In genomic region chr11:118076754-118077281, GRCh38 we compare ENCODE assay signal across 14 cellular contexts. TPM values are rescaled to one million over a fixed set of nuclear protein-coding genes. Genes with fewer than 3 reads are reported as not detected.
A peak's percentile ranks its signal among the peaks of the same experiment; 100 is the strongest.
DNase-seq lines count a peak whose midpoint lies in the region; TF ChIP-seq lines count a peak whose summit lies in the region.
"Had no signal": no experiment of that assay in that cellular context is flagged by ENCODE, and none has a peak within 500 bp of the region (broad histone marks: within the 10 kb centered on the region; RNA-seq: fewer than 3 reads in every experiment).

A gene with protein sequence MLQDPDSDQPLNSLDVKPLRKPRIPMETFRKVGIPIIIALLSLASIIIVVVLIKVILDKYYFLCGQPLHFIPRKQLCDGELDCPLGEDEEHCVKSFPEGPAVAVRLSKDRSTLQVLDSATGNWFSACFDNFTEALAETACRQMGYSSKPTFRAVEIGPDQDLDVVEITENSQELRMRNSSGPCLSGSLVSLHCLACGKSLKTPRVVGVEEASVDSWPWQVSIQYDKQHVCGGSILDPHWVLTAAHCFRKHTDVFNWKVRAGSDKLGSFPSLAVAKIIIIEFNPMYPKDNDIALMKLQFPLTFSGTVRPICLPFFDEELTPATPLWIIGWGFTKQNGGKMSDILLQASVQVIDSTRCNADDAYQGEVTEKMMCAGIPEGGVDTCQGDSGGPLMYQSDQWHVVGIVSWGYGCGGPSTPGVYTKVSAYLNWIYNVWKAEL (plus strand): TSS chr11:118077078. CDS start chr11:118077303, 225 bp downstream.

- H3K23ac ChIP-seq in H9 (ENCODE audit: insufficient read length, low read depth, low read length), result no peak within 1 kb of the TSS

- no peaks in the 10 kb centered on the region for H3K79me2 ChIP-seq in H9 (ENCODE audit: insufficient read depth, low read length)

- no peak within 1 kb of the TSS for H4K91ac ChIP-seq in H9 (ENCODE audit: insufficient read length, low read depth, low read length)

- no peak within 1 kb of the TSS for H3K27ac Mint-ChIP-seq in H9
- H3K27ac Mint-ChIP-seq: CD8-positive, alpha-beta T cell; endodermal cell had no signal

- no peak within 1 kb of the TSS for H2BK12ac ChIP-seq in H9 (ENCODE audit: insufficient read length, low read depth, low read length)

- no peaks in the 10 kb centered on the region; the same call in 1 of the 2 replicates for H3K4me1 ChIP-seq in H9 (ENCODE audit: insufficient read depth, low read length)
- peaks cover 4 to 18% of the 10 kb centered on the region in 2 donors for H3K4me1 ChIP-seq in esophagus (ENCODE audit: control insufficient read depth in 2 of 2, insufficient read depth in 2 of 2, low read length in 1 of 2)
- H3K4me1 ChIP-seq in prostate gland (replicated peaks), result no peaks in the 10 kb centered on the region

- H3K4me2 ChIP-seq in H9 (ENCODE audit: insufficient read depth, insufficient read length, low read length), result no peak within 1 kb of the TSS
- H3K4me2 ChIP-seq: smooth muscle cell had no signal

- H3K18ac ChIP-seq in H9 (ENCODE audit: insufficient read length, low read depth, low read length), result no peak within 1 kb of the TSS

- no peaks in the 10 kb centered on the region for H3K23me2 ChIP-seq in H9 (ENCODE audit: insufficient read length, low read depth, low read length, poor library complexity, severe bottlenecking)

- no peak within 1 kb of the TSS for H2BK5ac ChIP-seq in H9 (ENCODE audit: insufficient read length, low read length)

- intact Hi-C loops in prostate gland (cut with DNase I), result no loop called here

- H3K36me3 ChIP-seq in esophagus (ENCODE audit: control insufficient read depth in 2 of 2, insufficient read depth in 2 of 2, low read length in 1 of 2) (peaks cover 0 to 2% of the 10 kb centered on the region in 2 donors), prostate gland (no peaks in the 10 kb centered on the region)

- H2BK15ac ChIP-seq in H9 (ENCODE audit: low read depth, low read length), result no peak within 1 kb of the TSS

- no peak within 1 kb of the TSS for H2BK120ac ChIP-seq in H9 (ENCODE audit: low read depth, low read length, poor library complexity, severe bottlenecking)

- no peaks in the 10 kb centered on the region for H4K20me1 ChIP-seq in H9 (ENCODE audit: control insufficient read depth, insufficient read depth, insufficient read length)

- peaks cover 11 to 28% of the 10 kb centered on the region in 2 experiments for H3K4me1 Mint-ChIP-seq in H9
- H3K4me1 Mint-ChIP-seq: naive thymus-derived CD8-positive, alpha-beta T cell had no signal

- peak; percentile 46 for DNase-seq in H9
- DNase-seq in NCI-H510A treated with DMSO at 0.1 percent for 48 hours (lab: John Stamatoyannopoulos, UW), result peak; percentile 95
- peak; percentile 5 for DNase-seq in prostate gland (ENCODE audit: low spot score)
- no peak for DNase-seq in KBM-7
- no peak for DNase-seq in AG08395 (ENCODE audit: low spot score)
- no peak for DNase-seq in SHP77 (lab: John Stamatoyannopoulos, UW)
- DNase-seq: activated CD8-positive, alpha-beta memory T cell treated with anti-CD3 and anti-CD28 coated beads, Interleukin-2, amount 50 U/mL, for 48 hours; CD8-positive, alpha-beta T cell; endodermal cell; MM.1S; naive thymus-derived CD8-positive, alpha-beta T cell had no signal

- H3K27ac ChIP-seq in H9 (ENCODE audit: insufficient read length, low read depth, low read length) (no peak within 1 kb of the TSS), esophagus (ENCODE audit: low read depth in 2 of 2, low read length in 1 of 2) (peak within 1 kb of the TSS; percentile 91 to 96), prostate gland (no peak within 1 kb of the TSS)

- H3K9ac ChIP-seq in H9 (ENCODE audit: extremely low read depth, insufficient read length, low read length), result no peak within 1 kb of the TSS

- no peak within 1 kb of the TSS for H3K56ac ChIP-seq in H9 (ENCODE audit: insufficient read length, low read depth, low read length)

- H3K9me3 Mint-ChIP-seq in H9, result peaks cover 0 to 3% of the 10 kb centered on the region in 2 experiments; a peak in 1 of 5 replicates
- H3K9me3 Mint-ChIP-seq: CD8-positive, alpha-beta T cell; naive thymus-derived CD8-positive, alpha-beta T cell had no signal

- no peak within 1 kb of the TSS for H4K8ac ChIP-seq in H9 (replicated peaks; ENCODE audit: insufficient read length, low read depth, low read length)

- H3K4ac ChIP-seq in H9 (ENCODE audit: low read depth, low read length), result no peak within 1 kb of the TSS

- no peak within 1 kb of the TSS for H3T11ph ChIP-seq in H9 (ENCODE audit: low read length)

- H3K4me3 ChIP-seq in esophagus (ENCODE audit: low read depth in 1 of 2, low read length in 2 of 2), result peak within 1 kb of the TSS; percentile 68 to 72
- H3K4me3 ChIP-seq in prostate gland, result no peak within 1 kb of the TSS
- H3K4me3 ChIP-seq: smooth muscle cell had no signal

- no peak within 1 kb of the TSS for H3K4me3 Mint-ChIP-seq in H9
- H3K4me3 Mint-ChIP-seq: CD8-positive, alpha-beta T cell; endodermal cell; naive thymus-derived CD8-positive, alpha-beta T cell had no signal

- no peak within 1 kb of the TSS for H2AK5ac ChIP-seq in H9 (ENCODE audit: insufficient read length, low read length)

- H2BK20ac ChIP-seq in H9 (ENCODE audit: low read depth, low read length, poor library complexity, severe bottlenecking), result no peak within 1 kb of the TSS

- TF ChIP-seq CTCF in H9 (conservative IDR thresholded peaks at IDR 0.05) (no peak), prostate gland (IDR thresholded peaks at IDR 0.05) (no peak)

- no peak within 1 kb of the TSS for H4K5ac ChIP-seq in H9 (ENCODE audit: insufficient read length, low read depth, low read length)

- H3K27me3 Mint-ChIP-seq in H9 (ENCODE audit: low read depth), result peaks cover 13% of the 10 kb centered on the region

- no CpG with 5 or more reads among the region's 7 CpGs for WGBS in H9 (ENCODE audit: extremely low coverage, insufficient read length, low lambda C conversion rate)
- 48 to 58% methylated on average over 7 of the region's 7 CpGs for WGBS in esophagus, 2 donors
- WGBS in prostate gland, result 71% methylated on average over 6 of the region's 7 CpGs

- H3K9me3 ChIP-seq in H9 (ENCODE audit: control insufficient read depth, low read depth, low read length), result no peaks in the 10 kb centered on the region
- peaks cover 0 to 4% of the 10 kb centered on the region in 2 donors for H3K9me3 ChIP-seq in esophagus (ENCODE audit: control insufficient read depth in 2 of 2, insufficient read depth in 1 of 2, low read depth in 1 of 2, low read length in 1 of 2)
- H3K9me3 ChIP-seq in prostate gland, result no peaks in the 10 kb centered on the region

- peak; percentile 74 for TF ChIP-seq POLR2A in prostate gland (IDR thresholded peaks at IDR 0.05)

- in situ Hi-C loops in KBM-7 (cut with MboI; ENCODE audit: low pct_unique_long_range_greater_than_20kb, low sequenced_read_pairs), result no loop called here

- H3K27me3 ChIP-seq in H9 (ENCODE audit: insufficient read depth, low read length) (no peaks in the 10 kb centered on the region), esophagus (ENCODE audit: control insufficient read depth in 1 of 2, insufficient read depth in 2 of 2, low read length in 2 of 2) (no peaks in the 10 kb centered on the region), prostate gland (replicated peaks; ENCODE audit: insufficient read depth) (no peaks in the 10 kb centered on the region)

- H3K36me3 Mint-ChIP-seq in H9 (ENCODE audit: insufficient read depth in 1 of 3, low read depth in 3 of 3), result no peaks in the 10 kb centered on the region
- H3K36me3 Mint-ChIP-seq: CD8-positive, alpha-beta T cell; naive thymus-derived CD8-positive, alpha-beta T cell had no signal

- no peak within 1 kb of the TSS for H2AFZ ChIP-seq in H9 (ENCODE audit: low read length)

- H3K14ac ChIP-seq in H9 (ENCODE audit: insufficient read depth, low read length), result no peak within 1 kb of the TSS; the same call in 1 of the 2 replicates

- no peaks in the 10 kb centered on the region for H3K79me1 ChIP-seq in H9 (ENCODE audit: insufficient read depth, low read depth, low read length, poor library complexity, severe bottlenecking)

RNA-seq across cellular contexts. Expression of the gene that starts here (rescaled TPM):
- not detected in 2 replicates for total RNA-seq in H9 (2021)
- 100 to 1,000 TPM; 101 to 129 TPM for polyA plus RNA-seq in esophagus
- total RNA-seq in prostate gland, result 1 to 10 TPM; 1.5 to 6.4 TPM
- total RNA-seq: astrocyte; CD8-positive, alpha-beta T cell; endodermal cell; naive thymus-derived CD8-positive, alpha-beta T cell had no signal
- polyA plus RNA-seq: naive thymus-derived CD8-positive, alpha-beta T cell; smooth muscle cell had no signal

Comparison
In these comparisons a context has a peak if more than half of its experiments do, and no peak if none do; other contexts are left out.
1. Peak in DNase-seq in H9; RNA of the gene not detected or under 1 TPM.
2. DNase-seq: peak in NCI-H510A treated with DMSO at 0.1 percent for 48 hours (single experiment) and prostate gland (single experiment); none in KBM-7 (single experiment), AG08395 (single experiment) and SHP77 (0 of 2).
3. H3K27ac ChIP-seq: peak in esophagus (2 of 2); none in H9 (single experiment) and prostate gland (0 of 2).
4. H3K4me3 ChIP-seq: peak in esophagus (2 of 2); none in prostate gland (0 of 2).